ENCODE assay signal across 8 cellular contexts in genomic region chr2:64524604-64525322, GRCh38. TPM values are rescaled to one million over a fixed set of nuclear protein-coding genes. Genes with fewer than 3 reads are reported as not detected.
DNase-seq lines count a peak whose midpoint lies in the region; ATAC-seq, FAIRE-seq and TF ChIP-seq lines count a peak whose summit lies in the region.

No MANE protein-coding gene starts in this region.

- TF ChIP-seq EP300 in A549 (IDR thresholded peaks at IDR 0.05) = no peak

- peak; percentile 26 to 28 for DNase-seq in A549 (ENCODE audit: low read depth in 1 of 2, low spot score in 1 of 2)
- peak; percentile 6 for DNase-seq in choroid plexus epithelial cell (ENCODE audit: low read depth)
- DNase-seq in right lobe of liver = peak in 1 of 3 donors; percentile 61
- peak; percentile 7 for DNase-seq in stimulated activated CD8-positive, alpha-beta memory T cell treated with anti-CD3 and anti-CD28 coated beads, Interleukin-12 subunit alpha, Interleukin-12 subunit beta, amount 100 ng/mL, for 1 hour (ENCODE audit: low read depth)
- DNase-seq in SKM-1 (lab: John Stamatoyannopoulos, UW; ENCODE audit: unreplicated experiment) = no peak

- H3K27me3 ChIP-seq in right lobe of liver = no peaks in the 10 kb centered on the region

- no peak for TF ChIP-seq CTCF in A549 (IDR thresholded peaks at IDR 0.05)
- no peak for TF ChIP-seq CTCF in choroid plexus epithelial cell (conservative IDR thresholded peaks at IDR 0.05; ENCODE audit: low read depth, low read length)
- TF ChIP-seq CTCF in right lobe of liver (IDR thresholded peaks at IDR 0.05) = no peak

- H3K4me1 Mint-ChIP-seq in T-helper 1 cell treated with Interleukin-12 subunit alpha and Interleukin-12 subunit beta and Interleukin-4 antibody, amounts not matched to agents 30 μg/mL and 1 μg/mL, for 36 hours (ENCODE audit: low read depth) = peaks cover 35% of the 10 kb centered on the region

- ATAC-seq in A549 = peak; percentile 69 to 73
- peak; percentile 7 for ATAC-seq in GM18870 (IDR thresholded peaks at IDR 0.05; ENCODE audit: unreplicated experiment)
- peak; percentile 17 for ATAC-seq in HG03175 (IDR thresholded peaks at IDR 0.05; ENCODE audit: unreplicated experiment)
- peak; percentile 13 to 49 (median 40) for ATAC-seq in right lobe of liver

- peak overlapping the region; percentile 97 for H3K27ac Mint-ChIP-seq in T-helper 1 cell treated with Interleukin-12 subunit alpha and Interleukin-12 subunit beta and Interleukin-4 antibody, amounts not matched to agents 30 μg/mL and 1 μg/mL, for 36 hours

- no peak for TF ChIP-seq RAD21 in A549 (conservative IDR thresholded peaks at IDR 0.05 in 1 of 2, IDR thresholded peaks at IDR 0.05 in 1 of 2)

- POLR2A ChIA-PET in A549 (lab: Yijun Ruan, JAX) = interaction anchor here (0.8 to 1.9 kb wide), 8 partner anchors 10 to 335 kb away, joined by 3 to 9 read pairs (median 4); partner anchors contain the start of gene SERTAD2

- FAIRE-seq in A549 (lab: Jason Lieb, UNC) = no peak

- H3K36me3 ChIP-seq in right lobe of liver = no peaks in the 10 kb centered on the region

- CTCF ChIA-PET in A549 (lab: Yijun Ruan, JAX) = interaction anchor here (1.0 to 3.3 kb wide), 19 partner anchors 10 to 353 kb away, joined by 3 to 63 read pairs (median 11); no protein-coding TSS in a partner anchor

- H3K27me3 Mint-ChIP-seq in T-helper 1 cell treated with Interleukin-12 subunit alpha and Interleukin-12 subunit beta and Interleukin-4 antibody, amounts not matched to agents 30 μg/mL and 1 μg/mL, for 36 hours (ENCODE audit: low read depth) = peaks cover 7% of the 10 kb centered on the region

- H3K9me3 ChIP-seq in A549 = no peaks in the 10 kb centered on the region
- no peaks in the 10 kb centered on the region for H3K9me3 ChIP-seq in right lobe of liver

- H3K4me2 ChIP-seq in A549 = peak overlapping the region; percentile 93

- H3K4me3 Mint-ChIP-seq in T-helper 1 cell treated with Interleukin-12 subunit alpha and Interleukin-12 subunit beta and Interleukin-4 antibody, amounts not matched to agents 30 μg/mL and 1 μg/mL, for 36 hours = peak overlapping the region; percentile 97

- intact Hi-C loops in right lobe of liver (cut with DNase I) = no loop called here

- H3K27ac ChIP-seq in A549 (peak overlapping the region; percentile 86 to 96), right lobe of liver (peak overlapping the region; percentile 88 to 90 (median 89))

- no peaks in the 10 kb centered on the region for H3K9me3 Mint-ChIP-seq in T-helper 1 cell treated with Interleukin-12 subunit alpha and Interleukin-12 subunit beta and Interleukin-4 antibody, amounts not matched to agents 30 μg/mL and 1 μg/mL, for 36 hours

- H3K4me1 ChIP-seq in A549 (peaks cover 15% of the 10 kb centered on the region; the same call in 2 of the 3 replicates), right lobe of liver (peaks cover 0 to 14% (median 0%) of the 10 kb centered on the region in 4 donors)

- under 1% methylated on average over 22 of the region's 48 CpGs for WGBS in A549 (ENCODE audit: missing lambda C conversion rate)
- WGBS in right lobe of liver (ENCODE audit: insufficient coverage, low coverage, low lambda C conversion rate, missing lambda C conversion rate) = 0% methylated on average over 9 of the region's 48 CpGs

- H3K4me3 ChIP-seq in A549 (peak overlapping the region; percentile 89), choroid plexus epithelial cell (ENCODE audit: low read depth, low read length) (peak overlapping the region; percentile 88), right lobe of liver (peak overlapping the region; percentile 85 to 97 (median 95))

- H3K36me3 Mint-ChIP-seq in T-helper 1 cell treated with Interleukin-12 subunit alpha and Interleukin-12 subunit beta and Interleukin-4 antibody, amounts not matched to agents 30 μg/mL and 1 μg/mL, for 36 hours (ENCODE audit: low read depth) = peaks cover 12% of the 10 kb centered on the region

- TF ChIP-seq POLR2A in A549 (IDR thresholded peaks at IDR 0.05; ENCODE audit: low read length) (no peak), right lobe of liver (IDR thresholded peaks at IDR 0.05) (no peak)

TF ChIP-seq in A549, 52 proteins besides CTCF, POLR2A, EP300 and RAD21:
- peak; percentile 96; the same call in 1 of the 2 replicates for TF ChIP-seq PHF8 (IDR thresholded peaks at IDR 0.05; ENCODE audit: borderline replicate concordance, low read depth)
- no peak for TF ChIP-seq HOXB13 (CRISPR knock-in tag; IDR thresholded peaks at IDR 0.05; ENCODE audit: low read depth)
- peak; percentile 53; the same call in 1 of the 2 replicates for TF ChIP-seq KDM5A (IDR thresholded peaks at IDR 0.05)

RNA-seq across cellular contexts. Expression of gene AFTPH, which starts 0.6 kb away (rescaled TPM):
- polyA plus RNA-seq in A549 (2011; rRNA removed) (51.4 and 56.6 TPM in 2 replicates), A549 (2017; fragmentation: RNase III; extraction: RNeasy Plus Mini Kit Qiagen cat#74134 plus additional on column Dnase treatment) (22.3 to 24.0 TPM (median 23.7 TPM) in 3 replicates)
- 9.9 and 10.6 TPM in 2 replicates for polyA plus RNA-seq in A549 (2012; cell fraction: cytosol; rRNA removed)
- polyA plus RNA-seq in A549 (2012; cell fraction: nucleus; rRNA removed) = 3.7 and 4.8 TPM in 2 replicates
- polyA minus RNA-seq in A549 (2011; rRNA and poly(A)+ RNA removed) = 17.2 and 21.3 TPM in 2 replicates
- 10 to 100 TPM; 14.9 to 24.4 (median 19.8) TPM for total RNA-seq in right lobe of liver

Comparison
In these comparisons a context has a peak if more than half of its experiments do, and no peak if none do; other contexts are left out.
1. ATAC-seq: peak in every context shown above with its lines; median percentile 71 in A549; 40 in right lobe of liver; 17 in HG03175; 7 in GM18870.